11 cellular contexts compared by ENCODE assay signal in the genomic region with DNA sequence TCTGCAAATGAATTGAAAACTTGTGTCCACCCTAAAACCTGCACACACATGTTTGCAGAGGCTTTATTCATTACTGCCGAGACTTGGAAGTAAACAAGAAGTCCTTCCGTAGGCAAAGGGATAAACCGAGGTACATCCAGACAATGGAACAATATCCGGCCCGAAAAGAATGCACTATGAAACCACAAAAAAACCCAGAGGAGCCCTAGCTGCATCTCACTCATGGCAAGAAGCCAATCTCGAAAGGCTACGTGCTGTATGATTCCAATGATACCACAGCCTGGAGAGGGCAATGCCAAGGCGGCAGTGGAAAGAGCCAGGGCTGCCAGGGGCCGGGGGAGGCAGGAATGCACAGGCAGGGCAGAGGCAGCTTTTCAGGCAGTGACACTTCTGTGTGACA. TPM values are rescaled to one million over a fixed set of nuclear protein-coding genes. Genes with fewer than 3 reads are reported as not detected.
DNase-seq lines count a peak whose midpoint lies in the region; ATAC-seq and TF ChIP-seq lines count a peak whose summit lies in the region.
"Had no signal": no experiment of that assay in that cellular context is flagged by ENCODE, and none has a peak within 500 bp of the region (broad histone marks: within the 10 kb centered on the region; RNA-seq: fewer than 3 reads in every experiment).

No MANE protein-coding gene starts in this region.

- TF ChIP-seq POLR2A in transverse colon (IDR thresholded peaks at IDR 0.05) = no peak

- no peak overlapping the region for H4K91ac ChIP-seq in trophoblast cell (ENCODE audit: low read depth, low read length)

- DNase-seq in activated CD8-positive, alpha-beta memory T cell treated with anti-CD3 and anti-CD28 coated beads, Interleukin-2, amount 50 U/mL, for 4 hours = peak; percentile 5
- DNase-seq in activated CD8-positive, alpha-beta memory T cell treated with anti-CD3 and anti-CD28 coated beads, Interleukin-2, amount 50 U/mL, for 48 hours = no peak
- DNase-seq in SJCRH30 (peak; percentile 45 to 69), foreskin keratinocyte (peak; percentile 52 to 72), transverse colon (peak; percentile 2), trophoblast cell (no peak), amygdala (lab: John Stamatoyannopoulos, UW) (no peak)
- DNase-seq: activated naive CD4-positive, alpha-beta T cell treated with anti-CD3 and anti-CD28 coated beads for 36 hours had no signal

- H3K9ac ChIP-seq in trophoblast cell (ENCODE audit: low read length) = no peak overlapping the region
- H3K9ac ChIP-seq: BLaER1 treated with 17β-estradiol and CSF1 and Interleukin-3, amounts not matched to agents 10 nM and 100 nM had no signal

- H3K4me1 ChIP-seq in SJCRH30 (peaks cover 11% of the 10 kb centered on the region; the same call in 1 of the 2 replicates), foreskin keratinocyte (peaks cover 2% of the 10 kb centered on the region), transverse colon (peaks cover 0 to 2% (median 0%) of the 10 kb centered on the region in 4 donors), trophoblast cell (ENCODE audit: control insufficient read depth in 1 of 2, insufficient read depth in 2 of 2, low read length in 2 of 2) (no peaks in the 10 kb centered on the region)

- H3K27ac ChIP-seq in SJCRH30 (no peak overlapping the region), foreskin keratinocyte (no peak overlapping the region), transverse colon (no peak overlapping the region), trophoblast cell (ENCODE audit: low read depth, low read length) (no peak overlapping the region)
- H3K27ac ChIP-seq: BLaER1 treated with 17β-estradiol and CSF1 and Interleukin-3, amounts not matched to agents 10 nM and 100 nM had no signal

- H4K12ac ChIP-seq in trophoblast cell (ENCODE audit: low read depth, low read length) = no peak overlapping the region

- H3K14ac ChIP-seq in trophoblast cell (ENCODE audit: low read length) = no peak overlapping the region

- H3K79me2 ChIP-seq in trophoblast cell (ENCODE audit: control insufficient read depth, insufficient read depth, low read length, poor library complexity) = no peaks in the 10 kb centered on the region

- H3K36me3 ChIP-seq in SJCRH30 (no peaks in the 10 kb centered on the region), transverse colon (no peaks in the 10 kb centered on the region), trophoblast cell (ENCODE audit: control insufficient read depth in 1 of 2, insufficient read depth in 2 of 2, low read length in 2 of 2) (no peaks in the 10 kb centered on the region)
- H3K36me3 ChIP-seq: BLaER1 treated with 17β-estradiol and CSF1 and Interleukin-3, amounts not matched to agents 10 nM and 100 nM had no signal

- H2BK12ac ChIP-seq in trophoblast cell (ENCODE audit: low read length) = no peak overlapping the region

- no peak overlapping the region for H3K23ac ChIP-seq in trophoblast cell (ENCODE audit: low read length)

- H3K4me3 ChIP-seq in SJCRH30 = no peak overlapping the region
- no peak overlapping the region for H3K4me3 ChIP-seq in transverse colon
- H3K4me3 ChIP-seq in trophoblast cell (ENCODE audit: low read depth, low read length) = no peak overlapping the region
- H3K4me3 ChIP-seq: BLaER1 treated with 17β-estradiol and CSF1 and Interleukin-3, amounts not matched to agents 10 nM and 100 nM had no signal

- peak; percentile 4 for ATAC-seq in foreskin keratinocyte
- ATAC-seq in GM21825 (IDR thresholded peaks at IDR 0.05; ENCODE audit: unreplicated experiment) = no peak

- H3K4me2 ChIP-seq in trophoblast cell (ENCODE audit: low read length) = no peak overlapping the region

- H4K8ac ChIP-seq in trophoblast cell (ENCODE audit: low read depth, low read length) = no peak overlapping the region

- TF ChIP-seq CTCF in foreskin keratinocyte (conservative IDR thresholded peaks at IDR 0.05) (no peak), transverse colon (IDR thresholded peaks at IDR 0.05) (no peak)

- H3K4ac ChIP-seq in trophoblast cell (ENCODE audit: low read depth, low read length) = no peak overlapping the region

- H3K79me1 ChIP-seq in trophoblast cell (ENCODE audit: low read length) = no peaks in the 10 kb centered on the region

- WGBS in transverse colon (ENCODE audit: low coverage in 1 of 2), 2 donors = 40 to 60% methylated on average over 1 to 9 of the region's 9 CpGs
- WGBS in trophoblast cell (ENCODE audit: extremely low coverage, insufficient coverage, insufficient read length) = no CpG with 5 or more reads among the region's 9 CpGs

- H2BK5ac ChIP-seq in trophoblast cell (ENCODE audit: low read depth, low read length, poor library complexity) = no peak overlapping the region

- no peak for TF ChIP-seq EP300 in transverse colon (IDR thresholded peaks at IDR 0.05; ENCODE audit: low read depth)

- H3K9me3 ChIP-seq in SJCRH30 (replicated peaks) = no peaks in the 10 kb centered on the region
- no peaks in the 10 kb centered on the region for H3K9me3 ChIP-seq in transverse colon
- H3K9me3 ChIP-seq in trophoblast cell (ENCODE audit: insufficient read depth, low read depth, low read length) = peaks cover 3% of the 10 kb centered on the region
- H3K9me3 ChIP-seq: BLaER1 treated with 17β-estradiol and CSF1 and Interleukin-3, amounts not matched to agents 10 nM and 100 nM had no signal

- no peak overlapping the region for H2AFZ ChIP-seq in trophoblast cell (ENCODE audit: insufficient read depth, low read length, poor library complexity)

- no peak overlapping the region for H3K18ac ChIP-seq in trophoblast cell (ENCODE audit: low read length)

- peaks cover 2% of the 10 kb centered on the region; the same call in 1 of the 2 replicates for H3K27me3 ChIP-seq in SJCRH30
- no peaks in the 10 kb centered on the region for H3K27me3 ChIP-seq in foreskin keratinocyte
- no peaks in the 10 kb centered on the region for H3K27me3 ChIP-seq in transverse colon
- no peaks in the 10 kb centered on the region for H3K27me3 ChIP-seq in trophoblast cell (ENCODE audit: insufficient read depth, low read length)
- H3K27me3 ChIP-seq: BLaER1 treated with 17β-estradiol and CSF1 and Interleukin-3, amounts not matched to agents 10 nM and 100 nM had no signal

- in situ Hi-C loops in transverse colon (cut with MboI; ENCODE audit: low pct_ligation_motif_present in 1 of 4, low pct_unique_long_range_greater_than_20kb in 1 of 4, low sequenced_read_pairs in 3 of 4) = no loop called here

- no peak overlapping the region for H2AK5ac ChIP-seq in trophoblast cell (ENCODE audit: low read length)

- H2BK120ac ChIP-seq in trophoblast cell (ENCODE audit: insufficient read depth, low read length, poor library complexity) = no peak overlapping the region

- intact Hi-C loops in transverse colon (cut with DNase I; ENCODE audit: low total_unique reads) = loop anchor here (10.0 kb wide), 1 partner anchor 49 kb away; a partner anchor contains a TSS

RNA-seq across cellular contexts. Expression of a gene that starts 3.2 kb away (rescaled TPM):
- 50.4 and 54.9 TPM in 2 replicates for total RNA-seq in SJCRH30 (2014; rRNA removed; shearing (Covaris generic))
- total RNA-seq in foreskin keratinocyte (67.8 and 141 TPM in 2 replicates), transverse colon (100 to 1,000 TPM in 2 of 4 donors, 10 to 100 TPM in 2; 91.7 to 187 (median 127) TPM)
- polyA plus RNA-seq in foreskin keratinocyte = 108 and 218 TPM in 2 replicates
- 99.0 and 101 TPM in 2 replicates for polyA plus RNA-seq in trophoblast cell (2013)

RNA-seq across cellular contexts. Expression of a gene that starts 24.5 kb away (rescaled TPM):
- 2.2 and 2.3 TPM in 2 replicates for total RNA-seq in SJCRH30 (2014; rRNA removed; shearing (Covaris generic))
- total RNA-seq in foreskin keratinocyte = not detected in 2 replicates
- polyA plus RNA-seq in foreskin keratinocyte = not detected in 2 replicates
- total RNA-seq in transverse colon = 1 to 10 TPM in 2 of 4 donors, not detected in 2; 1.9 to 3.3 TPM
- polyA plus RNA-seq in trophoblast cell (2013) = 4.2 and 4.5 TPM in 2 replicates
- total RNA-seq: fibroblast of lung had no signal
- polyA plus RNA-seq: fibroblast of lung had no signal

RNA-seq across cellular contexts. Expression of a gene that starts 52.3 kb away (rescaled TPM):
- 0.02 and 0.05 TPM in 2 replicates for total RNA-seq in SJCRH30 (2014; rRNA removed; shearing (Covaris generic))
- total RNA-seq in foreskin keratinocyte (not detected in 2 replicates), transverse colon (not detected)
- polyA plus RNA-seq in foreskin keratinocyte = not detected in 2 replicates
- polyA plus RNA-seq in trophoblast cell (2013) = not detected in 2 replicates
- total RNA-seq: fibroblast of lung had no signal
- polyA plus RNA-seq: fibroblast of lung had no signal

RNA-seq across cellular contexts. Expression of a gene that starts 53.7 kb away (rescaled TPM):
- total RNA-seq in SJCRH30 (2014; rRNA removed; shearing (Covaris generic)) = 0.10 TPM in 1 of 2 replicates, not detected in the other
- total RNA-seq in foreskin keratinocyte (33.1 and 48.9 TPM in 2 replicates), transverse colon (100 to 1,000 TPM in 1 of 4 donors, 10 to 100 TPM in 3; 20.7 to 102 (median 24.7) TPM)
- 35.1 and 62.3 TPM in 2 replicates for polyA plus RNA-seq in foreskin keratinocyte
- polyA plus RNA-seq in trophoblast cell (2013) = 14,456 and 15,696 TPM in 2 replicates
- total RNA-seq: activated naive CD4-positive, alpha-beta T cell treated with anti-CD3 and anti-CD28 coated beads for 36 hours had no signal

Comparison
In these comparisons a context has a peak if more than half of its experiments do, and no peak if none do; other contexts are left out.
1. DNase-seq: peak in activated CD8-positive, alpha-beta memory T cell treated with anti-CD3 and anti-CD28 coated beads, Interleukin-2, amount 50 U/mL, for 4 hours (single experiment), SJCRH30 (2 of 2), foreskin keratinocyte (2 of 2) and transverse colon (single experiment); none in activated CD8-positive, alpha-beta memory T cell treated with anti-CD3 and anti-CD28 coated beads, Interleukin-2, amount 50 U/mL, for 48 hours (single experiment), trophoblast cell (0 of 2) and amygdala (0 of 56).